10 cellular contexts compared by ENCODE assay signal in genomic region chr6:149844036-149844435, GRCh38. TPM values are rescaled to one million over a fixed set of nuclear protein-coding genes. Genes with fewer than 3 reads are reported as not detected.
DNase-seq lines count a peak whose midpoint lies in the region; ATAC-seq, FAIRE-seq and TF ChIP-seq lines count a peak whose summit lies in the region.
"Not testable (repeated sequence)": the region's sequence is repeated elsewhere in the genome, so short reads cannot be mapped to it uniquely, and the experiment has no call there.
"Had no signal": no experiment of that assay in that cellular context is flagged by ENCODE, and none has a peak within 500 bp of the region (broad histone marks: within the 10 kb centered on the region; RNA-seq: fewer than 3 reads in every experiment).

No MANE protein-coding gene starts in this region.

- not testable (repeated sequence) for H3K9me3 ChIP-seq in PC-3 (ENCODE audit: low read length); fibroblast of lung (ENCODE audit: control insufficient read depth, insufficient read depth, low read depth, low read length); mesenchymal stem cell (ENCODE audit: control insufficient read depth, low read length)

- not testable (repeated sequence) for TF ChIP-seq CTCF in PC-3 (conservative IDR thresholded peaks at IDR 0.05; ENCODE audit: low read depth, low read length); VCaP (conservative IDR thresholded peaks at IDR 0.05); bronchial epithelial cell (IDR thresholded peaks at IDR 0.05; ENCODE audit: insufficient read depth, low read length, severe bottlenecking); fibroblast of lung (conservative IDR thresholded peaks at IDR 0.05 in 1 of 2, IDR thresholded peaks at IDR 0.05 in 1 of 2; ENCODE audit: low read depth in 1 of 2, low read length in 2 of 2)

- H4K91ac ChIP-seq in mesenchymal stem cell (ENCODE audit: low read length) = not testable (repeated sequence)

- POLR2A ChIA-PET in PC-3 (lab: Charles Lee; ENCODE audit: unreplicated experiment) = interaction anchor here (0.6 kb wide), 1 partner anchor 130 kb away, joined by 3 read pairs; no protein-coding TSS in a partner anchor

- H3K4me1 ChIP-seq in PC-3 (ENCODE audit: insufficient read depth, low read length) (peaks cover 77% of the 10 kb centered on the region), fibroblast of lung (ENCODE audit: control insufficient read depth, extremely low read depth, insufficient read depth, low read length) (peaks cover 33% of the 10 kb centered on the region), mesenchymal stem cell (ENCODE audit: control insufficient read depth, insufficient read depth, low read depth, low read length) (peaks cover 24% of the 10 kb centered on the region)

- not testable (repeated sequence) for H3K4me3 ChIP-seq in PC-3 (ENCODE audit: low read length); bronchial epithelial cell (ENCODE audit: low read depth, low read length); fibroblast of lung (replicated peaks in 1 of 4; ENCODE audit: control extremely low read depth in 1 of 4, insufficient read depth in 1 of 4, low read depth in 3 of 4, low read length in 4 of 4); mesenchymal stem cell (ENCODE audit: insufficient read depth in 1 of 2, low read depth in 1 of 2, low read length in 2 of 2)

- not testable (repeated sequence) for FAIRE-seq in bronchial epithelial cell (lab: Jason Lieb, UNC)

- H3K14ac ChIP-seq in mesenchymal stem cell (ENCODE audit: low read length in 2 of 2) = not testable (repeated sequence)

- BruUV-seq in PC-3 (replicated peaks; lab: Mats Ljungman, UMichigan) = not testable (repeated sequence)

- peaks cover 15% of the 10 kb centered on the region; the same call in 1 of the 2 replicates for H3K79me2 ChIP-seq in PC-3 (ENCODE audit: low read length)
- not testable (repeated sequence) for H3K79me2 ChIP-seq in fibroblast of lung (ENCODE audit: control insufficient read depth, insufficient read depth, low read length)

- not testable (repeated sequence) for H3F3A ChIP-seq in PC-3 (ENCODE audit: low read length, unreplicated experiment)

- WGBS in mesenchymal stem cell = 80% methylated on average over 4 of the region's 4 CpGs

- not testable (repeated sequence) for H2AFZ ChIP-seq in PC-3 (ENCODE audit: low read length); fibroblast of lung (ENCODE audit: low read length); mesenchymal stem cell (ENCODE audit: low read depth, low read length)

- H3K4me2 ChIP-seq in PC-3 (ENCODE audit: low read length) = 0 out of 2 replicates have a peak overlapping the region, but pooled peaks have one; percentile 37
- H3K4me2 ChIP-seq in fibroblast of lung (ENCODE audit: extremely low read depth, insufficient read depth, low read length); mesenchymal stem cell (ENCODE audit: low read length, poor library complexity, severe bottlenecking): not testable (repeated sequence)

- H3K27me3 ChIP-seq in PC-3 (ENCODE audit: low read length); bronchial epithelial cell (ENCODE audit: control insufficient read depth, insufficient read depth, low read length); fibroblast of lung (ENCODE audit: control insufficient read depth, insufficient read depth, low read length); mesenchymal stem cell (ENCODE audit: control insufficient read depth in 1 of 2, insufficient read depth in 1 of 2, low read length in 2 of 2): not testable (repeated sequence)

- ATAC-seq in PC-3 = not testable (repeated sequence)

- not testable (repeated sequence) for H3K23ac ChIP-seq in mesenchymal stem cell (ENCODE audit: low read length in 2 of 2)

- H2BK120ac ChIP-seq in mesenchymal stem cell (ENCODE audit: low read depth, low read length) = not testable (repeated sequence)

- not testable (repeated sequence) for H3K27ac ChIP-seq in PC-3 (ENCODE audit: low read length); mesenchymal stem cell (ENCODE audit: low read length, poor library complexity, severe bottlenecking)
- H3K27ac ChIP-seq in VCaP (peak overlapping the region; percentile 59; the same call in 1 of the 2 replicates), fibroblast of lung (ENCODE audit: insufficient read depth, low read length) (peak overlapping the region; percentile 45)

- not testable (repeated sequence) for H3K79me1 ChIP-seq in mesenchymal stem cell (replicated peaks; ENCODE audit: low read length, poor library complexity, severe bottlenecking)

- intact Hi-C loops in PC-3 (cut with micrococcal nuclease) = not testable (repeated sequence)

- not testable (repeated sequence) for H3K36me3 ChIP-seq in PC-3 (ENCODE audit: low read depth, low read length); fibroblast of lung (ENCODE audit: control insufficient read depth, insufficient read depth, low read length)
- H3K36me3 ChIP-seq in bronchial epithelial cell (ENCODE audit: control insufficient read depth, insufficient read depth, low read length) (peaks cover 24% of the 10 kb centered on the region), mesenchymal stem cell (ENCODE audit: control insufficient read depth in 1 of 2, insufficient read depth in 2 of 2, low read depth in 1 of 2, low read length in 2 of 2) (peaks cover 4 to 11% of the 10 kb centered on the region in 2 experiments)

- H3K9ac ChIP-seq in PC-3 (ENCODE audit: low read length); fibroblast of lung (ENCODE audit: insufficient read depth, low read length); mesenchymal stem cell (ENCODE audit: low read length): not testable (repeated sequence)

- not testable (repeated sequence) for H2BK15ac ChIP-seq in mesenchymal stem cell (ENCODE audit: low read depth, poor library complexity, severe bottlenecking)

- not testable (repeated sequence) for H3K4ac ChIP-seq in mesenchymal stem cell (ENCODE audit: low read depth in 1 of 2, low read length in 2 of 2)

- not testable (repeated sequence) for H3K9me2 ChIP-seq in PC-3 (replicated peaks; ENCODE audit: low read length)

- H4K20me1 ChIP-seq in PC-3 (ENCODE audit: low read length); fibroblast of lung (ENCODE audit: control insufficient read depth, extremely low read depth, insufficient read depth, low read length): not testable (repeated sequence)

- H4K8ac ChIP-seq in mesenchymal stem cell (ENCODE audit: low read length) = not testable (repeated sequence)

- peak overlapping the region in 1 of 2 experiments; percentile 63 for H3K18ac ChIP-seq in mesenchymal stem cell (ENCODE audit: low read depth in 1 of 2, low read length in 2 of 2)

- CTCF ChIA-PET in PC-3 (lab: Charles Lee) = interaction anchor here (0.6 kb wide), 1 partner anchor 27 kb away, joined by 3 read pairs; no protein-coding TSS in a partner anchor

- not testable (repeated sequence) for H2BK5ac ChIP-seq in mesenchymal stem cell (ENCODE audit: low read depth, low read length, poor library complexity, severe bottlenecking)

- DNase-seq in Daoy (ENCODE audit: low read depth) (peak; percentile 68), HS-27A (ENCODE audit: low read depth) (peak; percentile 53), PC-3 (peak; percentile 49), bronchial epithelial cell (ENCODE audit: low read depth) (peak; percentile 59), fibroblast of lung (ENCODE audit: low read depth in 2 of 2) (peak in 1 of 2 donors; percentile 70), mesenchymal stem cell (peak; percentile 34)

- not testable (repeated sequence) for H2AK5ac ChIP-seq in mesenchymal stem cell (ENCODE audit: low read length, severe bottlenecking)

- not testable (repeated sequence) for H2BK12ac ChIP-seq in mesenchymal stem cell (ENCODE audit: low read length in 2 of 2)

RNA-seq across cellular contexts. Expression of gene LRP11, which starts 20.1 kb away (rescaled TPM):
- 60.6 and 73.0 TPM in 2 replicates for total RNA-seq in Daoy (2014; rRNA removed; shearing (Covaris generic))
- total RNA-seq in PC-3 (2014; rRNA removed) (32.0 and 39.9 TPM in 2 replicates), bronchial epithelial cell (108 and 129 TPM in 2 replicates), fibroblast of lung (54.7 and 89.5 TPM in 2 replicates)
- 43.3 and 58.4 TPM in 2 replicates for polyA plus RNA-seq in fibroblast of lung
- polyA plus RNA-seq in fibroblast of lung (2012) = 31.4 and 42.5 TPM in 2 replicates
- polyA minus RNA-seq in fibroblast of lung (ENCODE audit: low replicate concordance) = 82.3 and 116 TPM in 2 replicates
- polyA plus RNA-seq in mesenchymal stem cell (2013, experiment 1 of 2) = 47.8 TPM
- 47.1 TPM for polyA plus RNA-seq in mesenchymal stem cell (2013, experiment 2 of 2)

RNA-seq across cellular contexts. Expression of gene RAET1E, which starts 53.9 kb away (rescaled TPM):
- 1.4 and 4.1 TPM in 2 replicates for total RNA-seq in Daoy (2014; rRNA removed; shearing (Covaris generic))
- total RNA-seq in PC-3 (2014; rRNA removed) = 0.40 and 1.7 TPM in 2 replicates
- 19.0 and 35.1 TPM in 2 replicates for total RNA-seq in bronchial epithelial cell
- total RNA-seq in fibroblast of lung = 0.51 and 1.5 TPM in 2 replicates
- 0.12 and 0.70 TPM in 2 replicates for polyA plus RNA-seq in fibroblast of lung
- polyA plus RNA-seq in fibroblast of lung (2012) = 0.13 and 0.89 TPM in 2 replicates
- polyA minus RNA-seq in fibroblast of lung (ENCODE audit: low replicate concordance) = 0.63 TPM in 1 of 2 replicates, not detected in the other
- polyA plus RNA-seq in mesenchymal stem cell (2013, experiment 1 of 2) = 0.21 TPM
- polyA plus RNA-seq in mesenchymal stem cell (2013, experiment 2 of 2) = 0.25 TPM
- total RNA-seq: Caco-2; CD4-positive, alpha-beta T cell; SK-MEL-5 had no signal
